ENCODE assay signal across 29 cellular contexts in the genomic region with DNA sequence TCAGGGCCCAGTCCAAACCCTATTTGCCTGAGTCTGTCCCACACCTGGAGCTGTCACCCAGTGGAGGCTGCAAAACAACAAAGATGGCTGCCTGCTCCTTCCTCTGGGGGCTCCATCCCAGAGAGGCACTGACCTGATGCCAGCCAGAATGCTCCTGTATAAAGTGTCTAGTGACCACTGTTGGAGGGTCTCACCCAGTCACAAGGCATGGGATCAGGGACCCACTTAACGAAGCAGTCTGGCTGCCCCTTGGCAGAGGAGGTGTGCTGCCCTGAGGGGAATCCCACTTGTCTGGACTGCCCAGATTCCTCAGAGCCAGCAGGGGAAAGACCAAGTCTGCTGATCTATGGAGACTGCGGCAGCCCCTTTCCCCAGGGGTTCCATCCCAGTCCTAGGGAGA.
"Had no signal": no experiment of that assay in that cellular context is flagged by ENCODE, and none has a peak within 500 bp of the region (broad histone marks: within the 10 kb centered on the region; RNA-seq: fewer than 3 reads in every experiment).

No MANE protein-coding gene starts in this region.

- DNase-seq: hippocampal formation; left colon; left lung; lower lobe of right lung; mammary epithelial cell; mesenchymal stem cell; naive thymus-derived CD8-positive, alpha-beta T cell; nephron progenitor cell; occipital lobe; posterior cingulate gyrus; retina; right cardiac atrium; stimulated activated CD4-positive, alpha-beta T cell treated with anti-CD3 and anti-CD28 coated beads, Interleukin-12 subunit alpha, Interleukin-12 subunit beta, amount 100 ng/mL, for 4 hours; stimulated activated CD4-positive, alpha-beta T cell treated with anti-CD3 and anti-CD28 coated beads, Interleukin-15, amount 100 ng/mL, for 24 hours; stimulated activated CD4-positive, alpha-beta T cell treated with anti-CD3 and anti-CD28 coated beads, Interleukin-2, amount 100 ng/mL, for 24 hours; stimulated activated CD4-positive, alpha-beta T cell treated with anti-CD3 and anti-CD28 coated beads, Interleukin-4, amount 100 ng/mL, for 1 hour; stimulated activated naive B cell treated with anti-CD40 and anti-IgM and Interleukin-4, amounts not matched to agents 10 μg/mL and 1 μg/mL and 100 μg/mL, for 72 hours; stimulated activated naive CD8-positive, alpha-beta T cell treated with anti-CD3 and anti-CD28 coated beads, Interleukin-15, Interleukin-2, amounts not matched to agents 100 U/mL and 50 U/mL, for 24 hours; stomach; testis; thyroid gland; transverse colon; upper lobe of left lung had no signal

- H3K9ac ChIP-seq: neural progenitor cell had no signal

- H3K4me3 ChIP-seq: left lung, lower lobe of right lung, neural progenitor cell, prostate gland, skin epidermis, stomach, testis, thyroid gland, transverse colon, upper lobe of left lung, vagina had no signal

- H3K9me3 ChIP-seq: left lung, neutrophil, prostate gland, testis, thyroid gland, transverse colon, upper lobe of left lung, vagina had no signal

- H2AFZ ChIP-seq: neural progenitor cell had no signal

- ATAC-seq: left colon; left lung; lower lobe of right lung; naive thymus-derived CD8-positive, alpha-beta T cell; right cardiac atrium; sciatic nerve; stimulated activated naive B cell treated with anti-CD40 and anti-IgM and Interleukin-4, amounts not matched to agents 10 μg/mL and 1 μg/mL and 100 μg/mL, for 72 hours; stimulated activated naive CD8-positive, alpha-beta T cell treated with anti-CD3 and anti-CD28 coated beads, Interleukin-15, Interleukin-2, amounts not matched to agents 100 U/mL and 50 U/mL, for 24 hours had no signal

- H3K27me3 ChIP-seq: left lung, neural progenitor cell, neutrophil, testis, thyroid gland, transverse colon, upper lobe of left lung, vagina had no signal

- H3K36me3 ChIP-seq: left lung, lower lobe of right lung, neural progenitor cell, prostate gland, stomach, thyroid gland, transverse colon, upper lobe of left lung, vagina had no signal

- H3K4me2 ChIP-seq: neural progenitor cell had no signal

- H3K27ac ChIP-seq: left lung, lower lobe of right lung, neural progenitor cell, neutrophil, prostate gland, skin epidermis, stomach, testis, thyroid gland, transverse colon, upper lobe of left lung, vagina had no signal

- H3K4me1 ChIP-seq: left lung, lower lobe of right lung, neural progenitor cell, prostate gland, stomach, testis, thyroid gland, transverse colon, upper lobe of left lung, vagina had no signal
